2 cellular contexts compared by ENCODE assay signal in the genomic region with DNA sequence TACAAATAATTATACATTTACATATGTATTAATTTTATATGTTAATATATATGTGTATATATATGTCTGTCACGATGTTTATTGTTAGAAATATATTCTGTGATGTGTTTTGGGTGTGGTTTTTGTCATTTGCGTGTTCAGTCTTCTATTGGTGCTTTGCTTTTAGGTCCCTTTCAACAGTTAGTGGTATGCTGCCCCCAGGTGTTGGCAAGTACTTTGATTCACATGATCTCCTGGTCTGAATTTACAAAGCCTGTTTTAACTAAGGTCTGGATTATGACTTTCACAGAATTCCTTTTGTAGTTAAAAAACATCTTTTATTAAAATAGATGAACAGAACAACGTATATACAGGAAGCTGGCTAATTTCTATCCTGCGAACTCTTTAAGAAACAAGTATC.
TF ChIP-seq lines count a peak whose summit lies in the region.

No MANE protein-coding gene starts in this region.

TF ChIP-seq in SK-N-SH, 30 proteins besides CTCF, POLR2A, EP300 and RAD21 (continued from another document):
- TF ChIP-seq ELF1 (IDR thresholded peaks at IDR 0.05) (no peak), MXI1 (IDR thresholded peaks at IDR 0.05; ENCODE audit: low read depth, low read length) (no peak), JUND (IDR thresholded peaks at IDR 0.05) (no peak), TAF1 (IDR thresholded peaks at IDR 0.05; ENCODE audit: borderline replicate concordance, low read depth, low read length) (no peak), RXRA (IDR thresholded peaks at IDR 0.05; ENCODE audit: borderline replicate concordance, low read depth) (no peak), SMC3 (IDR thresholded peaks at IDR 0.05; ENCODE audit: low read depth, low read length) (no peak)
- TF ChIP-seq, protein P1, sequence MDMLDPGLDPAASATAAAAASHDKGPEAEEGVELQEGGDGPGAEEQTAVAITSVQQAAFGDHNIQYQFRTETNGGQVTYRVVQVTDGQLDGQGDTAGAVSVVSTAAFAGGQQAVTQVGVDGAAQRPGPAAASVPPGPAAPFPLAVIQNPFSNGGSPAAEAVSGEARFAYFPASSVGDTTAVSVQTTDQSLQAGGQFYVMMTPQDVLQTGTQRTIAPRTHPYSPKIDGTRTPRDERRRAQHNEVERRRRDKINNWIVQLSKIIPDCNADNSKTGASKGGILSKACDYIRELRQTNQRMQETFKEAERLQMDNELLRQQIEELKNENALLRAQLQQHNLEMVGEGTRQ (IDR thresholded peaks at IDR 0.05; ENCODE audit: borderline replicate concordance, low read depth, low read length) = no peak

TF ChIP-seq in SK-N-SH treated with all-trans-retinoic acid at 6 μM for 48 hours, 23 proteins besides CTCF, POLR2A, EP300 and RAD21 (continued from another document):
- TF ChIP-seq, protein P2, sequence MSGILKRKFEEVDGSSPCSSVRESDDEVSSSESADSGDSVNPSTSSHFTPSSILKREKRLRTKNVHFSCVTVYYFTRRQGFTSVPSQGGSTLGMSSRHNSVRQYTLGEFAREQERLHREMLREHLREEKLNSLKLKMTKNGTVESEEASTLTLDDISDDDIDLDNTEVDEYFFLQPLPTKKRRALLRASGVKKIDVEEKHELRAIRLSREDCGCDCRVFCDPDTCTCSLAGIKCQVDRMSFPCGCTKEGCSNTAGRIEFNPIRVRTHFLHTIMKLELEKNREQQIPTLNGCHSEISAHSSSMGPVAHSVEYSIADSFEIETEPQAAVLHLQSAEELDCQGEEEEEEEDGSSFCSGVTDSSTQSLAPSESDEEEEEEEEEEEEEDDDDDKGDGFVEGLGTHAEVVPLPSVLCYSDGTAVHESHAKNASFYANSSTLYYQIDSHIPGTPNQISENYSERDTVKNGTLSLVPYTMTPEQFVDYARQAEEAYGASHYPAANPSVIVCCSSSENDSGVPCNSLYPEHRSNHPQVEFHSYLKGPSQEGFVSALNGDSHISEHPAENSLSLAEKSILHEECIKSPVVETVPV (CRISPR knock-in tag; IDR thresholded peaks at IDR 0.05) = no peak
- TF ChIP-seq TOX (CRISPR knock-in tag; IDR thresholded peaks at IDR 0.05; ENCODE audit: borderline replicate concordance) (no peak), PPARA (CRISPR knock-in tag; IDR thresholded peaks at IDR 0.05; ENCODE audit: borderline replicate concordance) (no peak), BACH2 (CRISPR knock-in tag; IDR thresholded peaks at IDR 0.05; ENCODE audit: borderline replicate concordance) (no peak), ZNF70 (CRISPR knock-in tag; IDR thresholded peaks at IDR 0.05) (no peak), POU6F1 (CRISPR knock-in tag; IDR thresholded peaks at IDR 0.05; ENCODE audit: borderline replicate concordance, low read depth) (no peak)
